ENCODE assay signal across 8 cellular contexts in genomic region chr18:35478520-35479435, GRCh38. TPM values are rescaled to one million over a fixed set of nuclear protein-coding genes. Genes with fewer than 3 reads are reported as not detected.
DNase-seq lines count a peak whose midpoint lies in the region; ATAC-seq and TF ChIP-seq lines count a peak whose summit lies in the region.

No MANE protein-coding gene starts in this region.

- H3K4me3 Mint-ChIP-seq in activated CD8-positive, alpha-beta T cell treated with anti-CD3 and anti-CD28 coated beads, Interleukin-2, amount 10 ng/mL, durations not matched to agents 7 days and 5 days: no peak overlapping the region
- no peak overlapping the region for H3K4me3 Mint-ChIP-seq in T-cell

- no peak overlapping the region for H3K4me3 ChIP-seq in heart right ventricle
- no peak overlapping the region for H3K4me3 ChIP-seq in tibial artery

- intact Hi-C loops in heart right ventricle (cut with DNase I): no loop called here
- intact Hi-C loops in tibial artery (cut with DNase I; ENCODE audit: low total_unique reads): no loop called here

- H3K9me3 Mint-ChIP-seq in activated CD8-positive, alpha-beta T cell treated with anti-CD3 and anti-CD28 coated beads, Interleukin-2, amount 10 ng/mL, durations not matched to agents 7 days and 5 days (ENCODE audit: insufficient read depth): no peaks in the 10 kb centered on the region
- no peaks in the 10 kb centered on the region for H3K9me3 Mint-ChIP-seq in T-cell

- H3K27ac ChIP-seq in heart right ventricle (peak overlapping the region in 1 of 10 donors; percentile 21), tibial artery (peak overlapping the region in 1 of 2 donors; percentile 32)

- H3K27me3 ChIP-seq in heart right ventricle (no peaks in the 10 kb centered on the region), tibial artery (no peaks in the 10 kb centered on the region)

- H3K36me3 ChIP-seq in heart right ventricle: peaks cover 0 to 18% (median 0%) of the 10 kb centered on the region in 9 donors
- H3K36me3 ChIP-seq in tibial artery: no peaks in the 10 kb centered on the region

- CTCF ChIA-PET in activated CD8-positive, alpha-beta T cell treated with anti-CD3 and anti-CD28 coated beads, Interleukin-2, amount 10 ng/mL, durations not matched to agents 7 days and 5 days (lab: Charles Lee): interaction anchor here (1.0 kb wide), 1 partner anchor 92 kb away, joined by 4 read pairs; no protein-coding TSS in a partner anchor
- CTCF ChIA-PET in T-cell (lab: Charles Lee): interaction anchor here (0.5 to 0.8 kb wide), 3 partner anchors 11 to 131 kb away, joined by 4 to 5 read pairs (median 4); no protein-coding TSS in a partner anchor

- POLR2A ChIA-PET in activated CD8-positive, alpha-beta T cell treated with anti-CD3 and anti-CD28 coated beads, Interleukin-2, amount 10 ng/mL, durations not matched to agents 7 days and 5 days (lab: Charles Lee): no interaction called here
- POLR2A ChIA-PET in T-cell (lab: Charles Lee): interaction anchor here in 1 of 2 donors (1.3 kb wide), 1 partner anchor 19 kb away, joined by 4 read pairs; the partner anchor contains the start of gene INO80C

- H3K27me3 Mint-ChIP-seq in activated CD8-positive, alpha-beta T cell treated with anti-CD3 and anti-CD28 coated beads, Interleukin-2, amount 10 ng/mL, durations not matched to agents 7 days and 5 days (ENCODE audit: low read depth): no peaks in the 10 kb centered on the region
- H3K27me3 Mint-ChIP-seq in T-cell: no peaks in the 10 kb centered on the region

- TF ChIP-seq CTCF in heart right ventricle (IDR thresholded peaks at IDR 0.05) (no peak), tibial artery (IDR thresholded peaks at IDR 0.05) (no peak)

- ATAC-seq in activated CD8-positive, alpha-beta T cell treated with anti-CD3 and anti-CD28 coated beads, Interleukin-2, amount 10 ng/mL, durations not matched to agents 7 days and 5 days: peak; percentile 51
- peak in 5 of 8 donors; percentile 14 to 95 (median 50) for ATAC-seq in heart right ventricle
- no peak for ATAC-seq in T-cell (replicated peaks in 1 of 4)

- H3K9me3 ChIP-seq in heart right ventricle (no peaks in the 10 kb centered on the region), tibial artery (no peaks in the 10 kb centered on the region)

- H3K4me1 ChIP-seq in heart right ventricle (peaks cover 0 to 22% (median 0%) of the 10 kb centered on the region in 9 donors), tibial artery (peaks cover 0 to 34% (median 12%) of the 10 kb centered on the region in 4 donors)

- peaks cover 2% of the 10 kb centered on the region for H3K4me1 Mint-ChIP-seq in activated CD8-positive, alpha-beta T cell treated with anti-CD3 and anti-CD28 coated beads, Interleukin-2, amount 10 ng/mL, durations not matched to agents 7 days and 5 days (ENCODE audit: low read depth)
- peaks cover 18 to 30% (median 21%) of the 10 kb centered on the region in 3 donors for H3K4me1 Mint-ChIP-seq in T-cell

- DNase-seq in AG20443 (ENCODE audit: low spot score) (peak; percentile 66), H4 (ENCODE audit: low spot score) (peak; percentile 16), heart right ventricle (no peak), tibial artery (no peak), NCI-H526 treated with DMSO at 0.1 percent for 48 hours (lab: John Stamatoyannopoulos, UW) (no peak), T-cell (no peak)
- no peak for DNase-seq in activated CD8-positive, alpha-beta T cell treated with anti-CD3 and anti-CD28 coated beads, Interleukin-2, amount 10 ng/mL, durations not matched to agents 7 days and 5 days
- DNase-seq in stimulated activated CD4-positive, alpha-beta T cell treated with anti-CD3 and anti-CD28 coated beads, Interleukin-2, amount 100 ng/mL, for 4 hours (ENCODE audit: low read depth): peak; percentile 32

- peaks cover 12% of the 10 kb centered on the region for H3K36me3 Mint-ChIP-seq in activated CD8-positive, alpha-beta T cell treated with anti-CD3 and anti-CD28 coated beads, Interleukin-2, amount 10 ng/mL, durations not matched to agents 7 days and 5 days (ENCODE audit: low read depth)
- peaks cover 48% of the 10 kb centered on the region for H3K36me3 Mint-ChIP-seq in T-cell

- 70 to 79% methylated on average over 8 of the region's 8 CpGs for WGBS in heart right ventricle, 2 donors

- H3K27ac Mint-ChIP-seq in activated CD8-positive, alpha-beta T cell treated with anti-CD3 and anti-CD28 coated beads, Interleukin-2, amount 10 ng/mL, durations not matched to agents 7 days and 5 days: no peak overlapping the region
- no peak overlapping the region for H3K27ac Mint-ChIP-seq in T-cell

RNA-seq across cellular contexts. Expression of gene INO80C, which starts 19.0 kb away (rescaled TPM):
- 3.2 and 4.9 TPM in 2 replicates for total RNA-seq in H4 (2014; rRNA removed; shearing (Covaris generic))
- 10 to 100 TPM; 12.9 to 19.4 TPM for total RNA-seq in activated CD8-positive, alpha-beta T cell treated with anti-CD3 and anti-CD28 coated beads, Interleukin-2, amount 10 ng/mL, durations not matched to agents 7 days and 5 days
- 10 to 100 TPM; 19.5 to 28.4 (median 25.5) TPM for total RNA-seq in heart right ventricle
- polyA plus RNA-seq in heart right ventricle: 10 to 100 TPM; 17.3 to 24.5 TPM
- 10 to 100 TPM; 19.3 to 29.5 (median 23.1) TPM for total RNA-seq in T-cell

Comparison
In these comparisons a context has a peak if more than half of its experiments do, and no peak if none do; other contexts are left out.
1. DNase-seq: peak in AG20443 (single experiment), H4 (single experiment) and stimulated activated CD4-positive, alpha-beta T cell treated with anti-CD3 and anti-CD28 coated beads, Interleukin-2, amount 100 ng/mL, for 4 hours (single experiment); none in activated CD8-positive, alpha-beta T cell treated with anti-CD3 and anti-CD28 coated beads, Interleukin-2, amount 10 ng/mL, durations not matched to agents 7 days and 5 days (single experiment), heart right ventricle (0 of 2), tibial artery (0 of 2), NCI-H526 treated with DMSO at 0.1 percent for 48 hours (single experiment) and T-cell (0 of 34).
2. ATAC-seq: peak in activated CD8-positive, alpha-beta T cell treated with anti-CD3 and anti-CD28 coated beads, Interleukin-2, amount 10 ng/mL, durations not matched to agents 7 days and 5 days (single experiment) and heart right ventricle (5 of 8); none in T-cell (0 of 4).